1 cellular context compared by ENCODE assay signal in the genomic region with DNA sequence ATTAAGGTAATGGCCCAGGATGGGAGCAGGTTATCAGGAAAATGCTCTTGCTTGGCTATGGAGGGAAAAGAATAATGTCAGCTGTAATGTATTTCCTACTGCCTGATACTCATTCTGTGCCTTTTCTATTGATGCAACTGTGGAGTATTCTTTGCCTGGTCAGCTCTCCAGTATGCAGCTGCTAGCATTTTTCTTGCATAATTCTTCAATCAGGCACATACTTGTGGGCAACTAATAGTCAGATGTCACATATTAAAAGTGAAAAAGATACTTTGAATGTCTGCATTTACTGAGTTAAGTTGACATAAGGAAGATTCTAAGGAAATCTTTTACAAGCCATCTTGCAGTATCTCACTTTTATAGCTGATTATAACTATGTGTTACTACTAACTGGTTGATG.
A peak's percentile ranks its signal among the peaks of the same experiment; 100 is the strongest.
TF ChIP-seq lines count a peak whose summit lies in the region.

No MANE protein-coding gene starts in this region.

TF ChIP-seq in SK-N-SH, 30 proteins besides CTCF, POLR2A, EP300 and RAD21 (continued from another document):
- TF ChIP-seq YY1 (IDR thresholded peaks at IDR 0.05; ENCODE audit: low read depth) (no peak), FOSL2 (IDR thresholded peaks at IDR 0.05; ENCODE audit: borderline replicate concordance, low read depth) (peak; percentile 19; the same call in 1 of the 2 replicates), PBX3 (IDR thresholded peaks at IDR 0.05) (peak; percentile 38)
